Comparison of ENCODE assay signal across 27 cellular contexts in the genomic region with DNA sequence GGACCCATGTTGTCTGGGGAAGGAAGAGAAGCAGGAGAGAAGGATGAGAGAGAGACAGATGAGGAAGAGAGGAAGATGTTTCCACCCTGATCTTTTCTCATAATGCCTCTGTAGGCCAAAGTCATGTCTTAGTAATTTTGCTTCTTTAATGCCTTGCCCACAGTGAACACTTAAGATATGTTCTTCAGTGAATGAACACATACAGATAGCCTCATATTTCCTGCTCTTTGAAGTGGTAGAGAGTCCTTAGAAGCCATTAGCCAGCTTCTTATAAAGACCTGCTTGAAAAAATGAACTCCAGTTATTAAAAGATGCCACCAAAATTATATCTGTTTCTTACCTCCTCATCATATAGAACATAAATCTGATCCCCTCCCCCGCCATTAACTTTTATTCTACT.
"Had no signal": no experiment of that assay in that cellular context is flagged by ENCODE, and none has a peak within 500 bp of the region (broad histone marks: within the 10 kb centered on the region; RNA-seq: fewer than 3 reads in every experiment).

No MANE protein-coding gene starts in this region.

- DNase-seq: hippocampal formation; kidney glomerular epithelial cell; left cardiac atrium; lower lobe of right lung; mammary epithelial cell; mesenchymal stem cell; occipital lobe; ovary; right lobe of liver; stimulated activated CD4-positive, alpha-beta T cell treated with anti-CD3 and anti-CD28 coated beads, Interleukin-1b, Interleukin-23, amount 100 ng/mL, for 48 hours; stimulated activated CD4-positive, alpha-beta T cell treated with anti-CD3 and anti-CD28 coated beads, Interleukin-2, amount 100 ng/mL, for 48 hours; stimulated activated CD4-positive, alpha-beta T cell treated with anti-CD3 and anti-CD28 coated beads, Interleukin-4, amount 100 ng/mL, for 4 hours; stimulated activated CD8-positive, alpha-beta memory T cell treated with anti-CD3 and anti-CD28 coated beads, Interleukin-4, amount 100 ng/mL, for 48 hours; stimulated activated naive CD4-positive, alpha-beta T cell treated with Interleukin-2 at 50 U/mL for 16 hours; tibial artery; trophoblast cell; upper lobe of right lung had no signal

- H3K27ac ChIP-seq: lower lobe of right lung, ovary, right atrium auricular region, right lobe of liver, suprapubic skin, thoracic aorta, tibial artery, upper lobe of right lung had no signal

- H3K36me3 ChIP-seq: lower lobe of right lung, ovary, right atrium auricular region, right lobe of liver, suprapubic skin, thoracic aorta, tibial artery, upper lobe of right lung had no signal

- H3K9me3 ChIP-seq: lower lobe of right lung, ovary, right atrium auricular region, right lobe of liver, suprapubic skin, thoracic aorta, tibial artery, upper lobe of right lung had no signal

- H3K4me1 ChIP-seq: right atrium auricular region, right lobe of liver, suprapubic skin, tibial artery, upper lobe of right lung had no signal

- H3K4me3 ChIP-seq: lower lobe of right lung, ovary, right atrium auricular region, right lobe of liver, smooth muscle cell, suprapubic skin, thoracic aorta, tibial artery, upper lobe of right lung had no signal

- H3K27ac Mint-ChIP-seq: nephron; progenitor cell of endocrine pancreas; stimulated activated memory B cell treated with anti-CD40 and anti-IgM and Interleukin-4, amounts not matched to agents 10 μg/mL and 1 μg/mL and 100 μg/mL, for 72 hours had no signal

- H3K4me3 Mint-ChIP-seq: naive thymus-derived CD8-positive, alpha-beta T cell; nephron; neural crest cell; stimulated activated memory B cell treated with anti-CD40 and anti-IgM and Interleukin-4, amounts not matched to agents 10 μg/mL and 1 μg/mL and 100 μg/mL, for 72 hours had no signal

- H3K9me3 Mint-ChIP-seq: neural crest cell had no signal

- H3K36me3 Mint-ChIP-seq: naive thymus-derived CD8-positive, alpha-beta T cell had no signal

- H3K27me3 Mint-ChIP-seq: progenitor cell of endocrine pancreas; stimulated activated memory B cell treated with anti-CD40 and anti-IgM and Interleukin-4, amounts not matched to agents 10 μg/mL and 1 μg/mL and 100 μg/mL, for 72 hours had no signal

- ATAC-seq: left cardiac atrium; left lobe of liver; lower lobe of right lung; right lobe of liver; stimulated activated memory B cell treated with anti-CD40 and anti-IgM and Interleukin-4, amounts not matched to agents 10 μg/mL and 1 μg/mL and 100 μg/mL, for 72 hours; upper lobe of right lung had no signal

- H3K4me2 ChIP-seq: smooth muscle cell had no signal

- H3K27me3 ChIP-seq: ovary, right atrium auricular region, right lobe of liver, suprapubic skin, tibial artery, upper lobe of right lung had no signal

- H3K4me1 Mint-ChIP-seq: stimulated activated memory B cell treated with anti-CD40 and anti-IgM and Interleukin-4, amounts not matched to agents 10 μg/mL and 1 μg/mL and 100 μg/mL, for 72 hours had no signal
